In genomic region chr10:132043861-132044695, GRCh38 we compare ENCODE assay signal across 23 cellular contexts. TPM values are rescaled to one million over a fixed set of nuclear protein-coding genes. Genes with fewer than 3 reads are reported as not detected.
"Had no signal": no experiment of that assay in that cellular context is flagged by ENCODE, and none has a peak within 500 bp of the region (broad histone marks: within the 10 kb centered on the region; RNA-seq: fewer than 3 reads in every experiment).

No MANE protein-coding gene starts in this region.

- DNase-seq: activated B cell treated with CpG ODN at 0.5 μM for 24 hours; activated CD4-positive, alpha-beta T cell treated with anti-CD3 and anti-CD28 coated beads for 1 hour; activated CD4-positive, alpha-beta T cell treated with anti-CD3 and anti-CD28 coated beads, Interleukin-2, amount 10 ng/mL, durations not matched to agents 24 days and 14 days; activated CD4-positive, alpha-beta T cell treated with anti-CD3 and anti-CD28 coated beads, Interleukin-2, amount 50 U/mL, for 48 hours; activated CD8-positive, alpha-beta memory T cell treated with anti-CD3 and anti-CD28 coated beads, Interleukin-2, amount 10 ng/mL, durations not matched to agents 7 days and 5 days; activated effector memory CD4-positive, alpha-beta T cell treated with anti-CD3 and anti-CD28 coated beads, Interleukin-2, amount 50 U/mL, for 16 hours; activated naive CD4-positive, alpha-beta T cell treated with anti-CD3 and anti-CD28 coated beads for 36 hours; activated T-cell treated with anti-CD3 and anti-CD28 coated beads, Interleukin-2, amount 50 U/mL, for 4 hours; cerebellar nuclear complex; KG1; NCI-H1048; NCI-H1694; NCI-H2029; NCI-H345; NCI-H510A; NCI-H526 treated with DMSO at 0.1 percent for 48 hours; NK-92 treated with Interleukin-12 subunit alpha and Interleukin-12 subunit beta, amount 100 ng/mL, for 24 hours; PC-3; SHP77 treated with DMSO at 0.1 percent for 48 hours had no signal

- H3K4me1 Mint-ChIP-seq: activated B cell treated with CpG ODN at 0.5 μM for 24 hours; activated CD4-positive, alpha-beta T cell treated with anti-CD3 and anti-CD28 coated beads, Interleukin-2, amount 10 ng/mL, durations not matched to agents 24 days and 14 days; activated CD8-positive, alpha-beta memory T cell treated with anti-CD3 and anti-CD28 coated beads, Interleukin-2, amount 10 ng/mL, durations not matched to agents 7 days and 5 days had no signal

- H3K27ac Mint-ChIP-seq: activated B cell treated with CpG ODN at 0.5 μM for 24 hours; activated CD4-positive, alpha-beta T cell treated with anti-CD3 and anti-CD28 coated beads, Interleukin-2, amount 10 ng/mL, durations not matched to agents 24 days and 14 days; activated CD8-positive, alpha-beta memory T cell treated with anti-CD3 and anti-CD28 coated beads, Interleukin-2, amount 10 ng/mL, durations not matched to agents 7 days and 5 days; activated naive CD4-positive, alpha-beta T cell treated with anti-CD3 and anti-CD28 coated beads for 36 hours; activated naive CD8-positive, alpha-beta T cell; T-helper 1 cell treated with Interleukin-12 subunit alpha and Interleukin-12 subunit beta and Interleukin-4 antibody, amounts not matched to agents 30 μg/mL and 1 μg/mL, for 36 hours had no signal

- H3K4me3 Mint-ChIP-seq: activated B cell treated with CpG ODN at 0.5 μM for 24 hours; activated CD4-positive, alpha-beta T cell treated with anti-CD3 and anti-CD28 coated beads, Interleukin-2, amount 10 ng/mL, durations not matched to agents 24 days and 14 days; activated CD8-positive, alpha-beta memory T cell treated with anti-CD3 and anti-CD28 coated beads, Interleukin-2, amount 10 ng/mL, durations not matched to agents 7 days and 5 days; activated naive CD4-positive, alpha-beta T cell treated with anti-CD3 and anti-CD28 coated beads for 36 hours; activated naive CD8-positive, alpha-beta T cell; activated T-cell treated with anti-CD3 and anti-CD28 coated beads, Interleukin-2, amount 50 U/mL, for 4 hours; brain; T-helper 1 cell treated with Interleukin-12 subunit alpha and Interleukin-12 subunit beta and Interleukin-4 antibody, amounts not matched to agents 30 μg/mL and 1 μg/mL, for 36 hours had no signal

- H3K36me3 Mint-ChIP-seq: activated CD8-positive, alpha-beta memory T cell treated with anti-CD3 and anti-CD28 coated beads, Interleukin-2, amount 10 ng/mL, durations not matched to agents 7 days and 5 days; activated naive CD8-positive, alpha-beta T cell; brain had no signal

- ATAC-seq: activated CD8-positive, alpha-beta memory T cell treated with anti-CD3 and anti-CD28 coated beads, Interleukin-2, amount 10 ng/mL, durations not matched to agents 7 days and 5 days; activated T-cell treated with anti-CD3 and anti-CD28 coated beads, Interleukin-2, amount 50 U/mL, for 4 hours; PC-3 had no signal

- H3K9me3 Mint-ChIP-seq: activated B cell treated with CpG ODN at 0.5 μM for 24 hours; activated CD4-positive, alpha-beta T cell treated with anti-CD3 and anti-CD28 coated beads, Interleukin-2, amount 10 ng/mL, durations not matched to agents 24 days and 14 days; activated naive CD4-positive, alpha-beta T cell treated with anti-CD3 and anti-CD28 coated beads for 36 hours; activated T-cell treated with anti-CD3 and anti-CD28 coated beads, Interleukin-2, amount 50 U/mL, for 4 hours; T-helper 1 cell treated with Interleukin-12 subunit alpha and Interleukin-12 subunit beta and Interleukin-4 antibody, amounts not matched to agents 30 μg/mL and 1 μg/mL, for 36 hours had no signal

RNA-seq across cellular contexts. Expression of gene JAKMIP3, which starts 21.7 kb away (rescaled TPM):
- total RNA-seq: LHCN-M2 had no signal
